Comparison of ENCODE assay signal across 1 cellular context in the genomic region with DNA sequence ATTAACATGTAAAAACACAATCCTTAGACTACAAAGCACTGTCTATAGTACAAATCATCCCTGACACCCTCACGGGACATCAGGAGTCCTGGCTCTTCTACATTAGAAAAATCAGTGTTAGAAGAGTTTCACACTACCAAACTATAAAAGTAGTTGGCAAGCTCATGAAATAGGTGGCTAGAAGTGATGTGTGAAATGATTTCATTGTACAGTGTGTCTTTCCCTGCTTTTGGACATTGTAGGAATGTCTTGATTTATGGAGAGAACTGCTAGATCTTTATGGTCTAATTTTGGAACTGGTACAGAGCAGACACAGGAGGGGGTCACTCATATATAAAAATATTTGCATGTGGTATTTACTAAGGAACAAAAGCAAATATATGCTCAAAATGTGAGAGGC.
TF ChIP-seq lines count a peak whose summit lies in the region.

No MANE protein-coding gene starts in this region.

TF ChIP-seq in IMR-90, 13 proteins besides CTCF, POLR2A, EP300 and RAD21:
- TF ChIP-seq FOS (IDR thresholded peaks at IDR 0.05; ENCODE audit: low read depth, low read length) = no peak
- TF ChIP-seq SMC3 (IDR thresholded peaks at IDR 0.05; ENCODE audit: low read depth, low read length) = no peak
- no peak for TF ChIP-seq RFX5 (IDR thresholded peaks at IDR 0.05; ENCODE audit: low read depth, low read length)
- no peak for TF ChIP-seq MAFK (IDR thresholded peaks at IDR 0.05; ENCODE audit: low read depth, low read length)
- TF ChIP-seq, protein P1, sequence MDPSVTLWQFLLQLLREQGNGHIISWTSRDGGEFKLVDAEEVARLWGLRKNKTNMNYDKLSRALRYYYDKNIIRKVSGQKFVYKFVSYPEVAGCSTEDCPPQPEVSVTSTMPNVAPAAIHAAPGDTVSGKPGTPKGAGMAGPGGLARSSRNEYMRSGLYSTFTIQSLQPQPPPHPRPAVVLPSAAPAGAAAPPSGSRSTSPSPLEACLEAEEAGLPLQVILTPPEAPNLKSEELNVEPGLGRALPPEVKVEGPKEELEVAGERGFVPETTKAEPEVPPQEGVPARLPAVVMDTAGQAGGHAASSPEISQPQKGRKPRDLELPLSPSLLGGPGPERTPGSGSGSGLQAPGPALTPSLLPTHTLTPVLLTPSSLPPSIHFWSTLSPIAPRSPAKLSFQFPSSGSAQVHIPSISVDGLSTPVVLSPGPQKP (IDR thresholded peaks at IDR 0.05; ENCODE audit: borderline replicate concordance, low read depth, low read length) = no peak
